Comparison of ENCODE assay signal across 17 cellular contexts in genomic region chr6:41294463-41294862, GRCh38. TPM values are rescaled to one million over a fixed set of nuclear protein-coding genes. Genes with fewer than 3 reads are reported as not detected.
"Had no signal": no experiment of that assay in that cellular context is flagged by ENCODE, and none has a peak within 500 bp of the region (broad histone marks: within the 10 kb centered on the region; RNA-seq: fewer than 3 reads in every experiment).

No MANE protein-coding gene starts in this region.

- H3K4me3 ChIP-seq: cardiac muscle cell, neural progenitor cell, ovary, right lobe of liver, smooth muscle cell had no signal

- DNase-seq: activated CD4-positive, alpha-beta T cell treated with anti-CD3 and anti-CD28 coated beads, Interleukin-2, amount 10 ng/mL, durations not matched to agents 7 days and 5 days; activated CD8-positive, alpha-beta memory T cell treated with anti-CD3 and anti-CD28 coated beads, Interleukin-2, amount 10 ng/mL, durations not matched to agents 7 days and 5 days; activated naive CD4-positive, alpha-beta T cell treated with anti-CD3 and anti-CD28 coated beads, Interleukin-2, amount 50 U/mL, for 16 hours; activated T-cell treated with anti-CD3 and anti-CD28 coated beads, Interleukin-2, amount 50 U/mL, for 1 hour; left colon; mammary epithelial cell; ovary; right lobe of liver; T-helper 17 cell; trophoblast cell had no signal

- H3K4me3 Mint-ChIP-seq: activated CD4-positive, alpha-beta T cell treated with anti-CD3 and anti-CD28 coated beads, Interleukin-2, amount 10 ng/mL, durations not matched to agents 7 days and 5 days; activated CD8-positive, alpha-beta memory T cell treated with anti-CD3 and anti-CD28 coated beads, Interleukin-2, amount 10 ng/mL, durations not matched to agents 7 days and 5 days; neural progenitor cell; stimulated activated memory B cell treated with anti-CD40 and anti-IgM and Interleukin-4, amounts not matched to agents 10 μg/mL and 1 μg/mL and 100 μg/mL, for 72 hours; T-helper 17 cell; WTC11 had no signal

- H3K36me3 Mint-ChIP-seq: neural progenitor cell had no signal

- H3K27me3 Mint-ChIP-seq: stimulated activated memory B cell treated with anti-CD40 and anti-IgM and Interleukin-4, amounts not matched to agents 10 μg/mL and 1 μg/mL and 100 μg/mL, for 72 hours had no signal

- H3K27ac ChIP-seq: cardiac muscle cell, neural progenitor cell, ovary, right lobe of liver had no signal

- H3K27ac Mint-ChIP-seq: activated CD4-positive, alpha-beta T cell treated with anti-CD3 and anti-CD28 coated beads, Interleukin-2, amount 10 ng/mL, durations not matched to agents 7 days and 5 days; activated CD8-positive, alpha-beta memory T cell treated with anti-CD3 and anti-CD28 coated beads, Interleukin-2, amount 10 ng/mL, durations not matched to agents 7 days and 5 days; activated T-helper 2 cell treated with anti-CD3 and anti-CD28 coated beads, Interferon-gamma antibody, Interleukin-2, Interleukin-4, amounts not matched to agents 10 μg/mL and 5 μg/mL and 100 μg/mL, durations not matched to agents 14 hours and 24 hours and 36 hours; stimulated activated memory B cell treated with anti-CD40 and anti-IgM and Interleukin-4, amounts not matched to agents 10 μg/mL and 1 μg/mL and 100 μg/mL, for 72 hours; T-helper 17 cell; WTC11 had no signal

- ATAC-seq: activated CD8-positive, alpha-beta memory T cell treated with anti-CD3 and anti-CD28 coated beads, Interleukin-2, amount 10 ng/mL, durations not matched to agents 7 days and 5 days; left colon; stimulated activated memory B cell treated with anti-CD40 and anti-IgM and Interleukin-4, amounts not matched to agents 10 μg/mL and 1 μg/mL and 100 μg/mL, for 72 hours; T-helper 17 cell; WTC11 had no signal

RNA-seq across cellular contexts. Expression of gene TREM1, which starts 8.0 kb away (rescaled TPM):
- total RNA-seq: activated CD8-positive, alpha-beta memory T cell treated with anti-CD3 and anti-CD28 coated beads, Interleukin-2, amount 10 ng/mL, durations not matched to agents 7 days and 5 days; activated T-helper 2 cell treated with anti-CD3 and anti-CD28 coated beads, Interferon-gamma antibody, Interleukin-2, Interleukin-4, amounts not matched to agents 10 μg/mL and 5 μg/mL and 100 μg/mL, durations not matched to agents 14 hours and 24 hours and 36 hours; cardiac muscle cell; pulmonary artery endothelial cell; WTC11 had no signal

RNA-seq across cellular contexts. Expression of gene NCR2, which starts 40.9 kb away (rescaled TPM):
- total RNA-seq: activated CD4-positive, alpha-beta T cell treated with anti-CD3 and anti-CD28 coated beads, Interleukin-2, amount 10 ng/mL, durations not matched to agents 7 days and 5 days; activated T-helper 2 cell treated with anti-CD3 and anti-CD28 coated beads, Interferon-gamma antibody, Interleukin-2, Interleukin-4, amounts not matched to agents 10 μg/mL and 5 μg/mL and 100 μg/mL, durations not matched to agents 14 hours and 24 hours and 36 hours; cardiac muscle cell; mammary epithelial cell; ovary; pulmonary artery endothelial cell; right lobe of liver; smooth muscle cell; T-helper 17 cell; WTC11 had no signal
